ENCODE assay signal across 8 cellular contexts in the genomic region with DNA sequence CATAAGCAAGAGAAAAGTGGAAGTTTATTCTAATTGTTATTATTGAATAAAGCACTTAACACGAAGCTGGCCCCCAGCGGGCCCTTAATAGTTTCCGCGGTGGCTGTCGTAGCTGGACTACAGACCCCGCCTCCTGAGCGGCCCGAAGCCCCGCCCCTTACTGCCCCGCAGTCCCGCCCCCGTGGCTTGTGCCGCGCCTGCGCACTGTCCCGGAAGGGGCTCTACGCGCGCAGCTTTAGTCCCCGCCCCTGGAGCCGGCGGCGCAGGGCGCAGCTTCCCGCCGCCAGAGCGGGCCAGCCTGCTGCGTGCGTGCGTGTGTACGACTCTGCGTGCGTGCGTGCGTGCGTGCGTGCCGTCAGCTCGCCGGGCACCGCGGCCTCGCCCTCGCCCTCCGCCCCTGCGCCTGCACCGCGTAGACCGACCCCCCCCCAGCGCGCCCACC. TPM values are rescaled to one million over a fixed set of nuclear protein-coding genes. Genes with fewer than 3 reads are reported as not detected.
DNase-seq lines count a peak whose midpoint lies in the region; ATAC-seq lines count a peak whose summit lies in the region.

A gene with protein sequence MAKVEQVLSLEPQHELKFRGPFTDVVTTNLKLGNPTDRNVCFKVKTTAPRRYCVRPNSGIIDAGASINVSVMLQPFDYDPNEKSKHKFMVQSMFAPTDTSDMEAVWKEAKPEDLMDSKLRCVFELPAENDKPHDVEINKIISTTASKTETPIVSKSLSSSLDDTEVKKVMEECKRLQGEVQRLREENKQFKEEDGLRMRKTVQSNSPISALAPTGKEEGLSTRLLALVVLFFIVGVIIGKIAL (plus strand): TSS at position 348 of the 442 bp plus-strand sequence. CDS start 231 bp downstream, outside the sequence.

- ATAC-seq in GM19467 (IDR thresholded peaks at IDR 0.05; ENCODE audit: unreplicated experiment) = peak; percentile 95

- H3K9me3 Mint-ChIP-seq in CD8-positive, alpha-beta memory T cell = no peaks in the 10 kb centered on the region

- peaks cover 0 to 31% (median 6%) of the 10 kb centered on the region in 3 donors for H3K36me3 Mint-ChIP-seq in CD8-positive, alpha-beta memory T cell

- H3K4me1 Mint-ChIP-seq in CD8-positive, alpha-beta memory T cell = peaks cover 42 to 54% (median 52%) of the 10 kb centered on the region in 3 donors

- 0% methylated on average over 51 of the region's 51 CpGs for WGBS in ectodermal cell, 2 experiments

- peaks cover 4 to 12% of the 10 kb centered on the region in 2 donors for H3K27me3 Mint-ChIP-seq in CD8-positive, alpha-beta memory T cell

- no peaks in the 10 kb centered on the region for H3K27me3 ChIP-seq in CD8-positive, alpha-beta memory T cell (ENCODE audit: insufficient read depth, low read length, poor library complexity, severe bottlenecking)
- no peaks in the 10 kb centered on the region for H3K27me3 ChIP-seq in ectodermal cell (ENCODE audit: control insufficient read depth, insufficient read depth, low read length, poor library complexity, severe bottlenecking)

- H3K27ac ChIP-seq in CD8-positive, alpha-beta memory T cell (ENCODE audit: low read depth, low read length) = peak within 1 kb of the TSS; percentile 96
- peak within 1 kb of the TSS; percentile 80 for H3K27ac ChIP-seq in ectodermal cell (ENCODE audit: insufficient read depth, low read depth, low read length, poor library complexity, severe bottlenecking)

- peak; percentile 95 to 97 (median 97) for DNase-seq in CD8-positive, alpha-beta memory T cell
- DNase-seq in HPDE6-E6E7 (ENCODE audit: extremely low spot score) (peak; percentile 97), NK-92 (lab: John Stamatoyannopoulos, UW; ENCODE audit: unreplicated experiment) (peak; percentile 60), lung microvascular endothelial cell (ENCODE audit: low read depth in 2 of 2) (peak; percentile 98 to 99)
- DNase-seq in activated CD8-positive, alpha-beta memory T cell treated with anti-CD3 and anti-CD28 coated beads for 1 hour (ENCODE audit: extremely low read depth in 1 of 2, low read depth in 1 of 2) = peak; percentile 86 to 98
- DNase-seq in stimulated activated CD4-positive, alpha-beta T cell treated with anti-CD3 and anti-CD28 coated beads, TNF-alpha, amount 100 ng/mL, for 4 hours (ENCODE audit: low read depth in 3 of 3) = peak; percentile 92 to 96 (median 96)

- peak within 1 kb of the TSS; percentile 89 to 98 (median 95) for H3K4me3 Mint-ChIP-seq in CD8-positive, alpha-beta memory T cell

- CTCF ChIA-PET in CD8-positive, alpha-beta memory T cell (lab: Charles Lee) = interaction anchor here (1.0 to 1.1 kb wide), 4 partner anchors 33 to 263 kb away, joined by 3 to 6 read pairs (median 4); a partner anchor contains a TSS

- no peaks in the 10 kb centered on the region for H3K9me3 ChIP-seq in CD8-positive, alpha-beta memory T cell (ENCODE audit: low read length)
- H3K9me3 ChIP-seq in ectodermal cell (ENCODE audit: control insufficient read depth, low read length) = no peaks in the 10 kb centered on the region

- H3K27ac Mint-ChIP-seq in CD8-positive, alpha-beta memory T cell = peak within 1 kb of the TSS; percentile 97 to 100 (median 99)

- peak within 1 kb of the TSS; percentile 86 for H3K4me3 ChIP-seq in CD8-positive, alpha-beta memory T cell (ENCODE audit: low read length)
- peak within 1 kb of the TSS; percentile 87 for H3K4me3 ChIP-seq in ectodermal cell (ENCODE audit: insufficient read depth, low read depth, low read length)

- H3K36me3 ChIP-seq in CD8-positive, alpha-beta memory T cell (ENCODE audit: insufficient read depth, low read length) = peaks cover 4% of the 10 kb centered on the region
- H3K36me3 ChIP-seq in ectodermal cell (ENCODE audit: control insufficient read depth, insufficient read depth, low read length) = peaks cover 6% of the 10 kb centered on the region

- POLR2A ChIA-PET in CD8-positive, alpha-beta memory T cell (lab: Charles Lee) = interaction anchor here (0.6 to 1.9 kb wide), 10 partner anchors 19 to 1997 kb away, joined by 3 to 15 read pairs (median 5); a partner anchor contains a TSS

- H3K4me1 ChIP-seq in CD8-positive, alpha-beta memory T cell (ENCODE audit: insufficient read depth, low read length) = peaks cover 46% of the 10 kb centered on the region
- peaks cover 17% of the 10 kb centered on the region for H3K4me1 ChIP-seq in ectodermal cell (ENCODE audit: control insufficient read depth, insufficient read depth, low read length)

RNA-seq across cellular contexts. Expression of the gene that starts here (rescaled TPM):
- total RNA-seq in CD8-positive, alpha-beta memory T cell = 10 to 100 TPM; 36.6 to 40.3 TPM
- 31.5 TPM for polyA plus RNA-seq in CD8-positive, alpha-beta memory T cell
- 58.1 TPM for polyA plus RNA-seq in ectodermal cell (2013, experiment 1 of 4)
- 67.2 TPM for polyA plus RNA-seq in ectodermal cell (2013, experiment 2 of 4)
- 40.0 TPM for polyA plus RNA-seq in ectodermal cell (2013, experiment 3 of 4)
- 47.3 TPM for polyA plus RNA-seq in ectodermal cell (2013, experiment 4 of 4)
- total RNA-seq in lung microvascular endothelial cell = 7.8 and 12.3 TPM in 2 replicates

Comparison
In these comparisons a context has a peak if more than half of its experiments do, and no peak if none do; other contexts are left out.
1. Peak in every context shown above with its lines: DNase-seq, ATAC-seq, H3K4me3 ChIP-seq and H3K27ac ChIP-seq.